23 cellular contexts compared by ENCODE assay signal in genomic region chr22:42332089-42332488, GRCh38.
DNase-seq lines count a peak whose midpoint lies in the region; FAIRE-seq and TF ChIP-seq lines count a peak whose summit lies in the region.
"Had no signal": no experiment of that assay in that cellular context is flagged by ENCODE, and none has a peak within 500 bp of the region (broad histone marks: within the 10 kb centered on the region; RNA-seq: fewer than 3 reads in every experiment).

No MANE protein-coding gene starts in this region.

- H3K9me3 ChIP-seq in BLaER1 treated with 17β-estradiol and CSF1 and Interleukin-3, amounts not matched to agents 10 nM and 100 nM (replicated peaks in 1 of 11) = no peaks in the 10 kb centered on the region
- H3K9me3 ChIP-seq in Loucy (ENCODE audit: insufficient read depth, low read depth, low read length) = no peaks in the 10 kb centered on the region
- H3K9me3 ChIP-seq: A549, BE2C had no signal

- H3K4me2 ChIP-seq in BLaER1 treated with 17β-estradiol and CSF1 and Interleukin-3, amounts not matched to agents 10 nM and 100 nM = peak overlapping the region in 8 of 11 experiments; percentile 53 to 94 (median 81); a peak in 10 of 22 replicates
- H3K4me2 ChIP-seq in Loucy (ENCODE audit: low read depth, low read length, poor library complexity, severe bottlenecking) = no peak overlapping the region
- H3K4me2 ChIP-seq: A549 had no signal

- no peak for FAIRE-seq in frontal cortex (lab: Jason Lieb, UNC)
- FAIRE-seq: A549, D721Med, GM12892 had no signal

- no peak for TF ChIP-seq CTCF in Loucy (conservative IDR thresholded peaks at IDR 0.05; ENCODE audit: low read length)
- TF ChIP-seq CTCF in brain (conservative IDR thresholded peaks at IDR 0.05) = no peak
- TF ChIP-seq CTCF in neural crest cell (conservative IDR thresholded peaks at IDR 0.05) = no peak

- no peak for DNase-seq in neural crest cell (ENCODE audit: low read depth, low spot score)
- no peak for DNase-seq in NCI-H2227 (lab: John Stamatoyannopoulos, UW; ENCODE audit: unreplicated experiment)
- DNase-seq in SK-N-DZ (ENCODE audit: low spot score) = no peak
- no peak for DNase-seq in frontal cortex (ENCODE audit: low spot score in 2 of 2)
- no peak for DNase-seq in SHP77 (lab: John Stamatoyannopoulos, UW)
- DNase-seq: 8988T; ACHN; AML-193; BE2C; CD4-positive, CD25-positive, alpha-beta regulatory T cell; CD8-positive, alpha-beta memory T cell; DMS 273 treated with DMSO at 0.1 percent for 48 hours; DMS79 treated with DMSO at 0.1 percent for 48 hours; GOT3; H7; HCEC 1CT had no signal

- peaks cover 4% of the 10 kb centered on the region for H3K27me3 Mint-ChIP-seq in brain
- no peaks in the 10 kb centered on the region for H3K27me3 Mint-ChIP-seq in neural crest cell (ENCODE audit: low read depth)
- H3K27me3 Mint-ChIP-seq: CD4-positive, CD25-positive, alpha-beta regulatory T cell had no signal

- peaks cover 77% of the 10 kb centered on the region for H3K4me1 Mint-ChIP-seq in brain
- peaks cover 13% of the 10 kb centered on the region for H3K4me1 Mint-ChIP-seq in neural crest cell

- H3K4me1 ChIP-seq in BLaER1 treated with 17β-estradiol and CSF1 and Interleukin-3, amounts not matched to agents 10 nM and 100 nM = peaks cover 26 to 90% (median 68%) of the 10 kb centered on the region in 10 experiments
- H3K4me1 ChIP-seq in Loucy (ENCODE audit: insufficient read depth, low read length, poor library complexity, severe bottlenecking) = peaks cover 61% of the 10 kb centered on the region
- H3K4me1 ChIP-seq: A549 had no signal

- peaks cover 0 to 89% (median 48%) of the 10 kb centered on the region in 11 experiments; a peak in 16 of 22 replicates for H4K20me1 ChIP-seq in BLaER1 treated with 17β-estradiol and CSF1 and Interleukin-3, amounts not matched to agents 10 nM and 100 nM
- H4K20me1 ChIP-seq in Loucy (ENCODE audit: insufficient read depth, low read length, poor library complexity, severe bottlenecking) = no peaks in the 10 kb centered on the region

- H2AFZ ChIP-seq in Loucy (ENCODE audit: low read length) = no peak overlapping the region

- no peak overlapping the region for H3K4me3 ChIP-seq in BLaER1 treated with 17β-estradiol and CSF1 and Interleukin-3, amounts not matched to agents 10 nM and 100 nM
- H3K4me3 ChIP-seq in Loucy (ENCODE audit: low read length, poor library complexity, severe bottlenecking) = no peak overlapping the region
- H3K4me3 ChIP-seq: A549 had no signal

- H3K36me3 ChIP-seq in BLaER1 treated with 17β-estradiol and CSF1 and Interleukin-3, amounts not matched to agents 10 nM and 100 nM = no peaks in the 10 kb centered on the region
- no peaks in the 10 kb centered on the region for H3K36me3 ChIP-seq in Loucy (ENCODE audit: insufficient read depth, low read length)
- H3K36me3 ChIP-seq: BE2C had no signal

- no peaks in the 10 kb centered on the region for H3K9me2 ChIP-seq in Loucy (replicated peaks; ENCODE audit: low read depth, low read length)

- H3K27ac ChIP-seq in BLaER1 treated with 17β-estradiol and CSF1 and Interleukin-3, amounts not matched to agents 10 nM and 100 nM = no peak overlapping the region
- H3K27ac ChIP-seq: A549, C4-2B had no signal

- no peaks in the 10 kb centered on the region for H3F3A ChIP-seq in Loucy (ENCODE audit: low read depth)

- no peak overlapping the region for H3K9ac ChIP-seq in BLaER1 treated with 17β-estradiol and CSF1 and Interleukin-3, amounts not matched to agents 10 nM and 100 nM
- H3K9ac ChIP-seq in Loucy (ENCODE audit: low read depth, low read length, poor library complexity, severe bottlenecking) = peak overlapping the region; percentile 41

- peak overlapping the region in 3 of 5 experiments; percentile 17 to 66 (median 24) for H3K27ac Mint-ChIP-seq in brain
- H3K27ac Mint-ChIP-seq in neural crest cell (ENCODE audit: unreplicated experiment) = peak overlapping the region; percentile 45

- H3K27me3 ChIP-seq in BLaER1 treated with 17β-estradiol and CSF1 and Interleukin-3, amounts not matched to agents 10 nM and 100 nM = peaks cover 0 to 19% (median 0%) of the 10 kb centered on the region in 11 experiments; a peak in 6 of 22 replicates
- H3K27me3 ChIP-seq in Loucy (ENCODE audit: insufficient read depth, low read length, poor library complexity, severe bottlenecking) = no peaks in the 10 kb centered on the region
- H3K27me3 ChIP-seq: BE2C had no signal

- peaks cover 36% of the 10 kb centered on the region for H3K79me2 ChIP-seq in Loucy (ENCODE audit: insufficient read depth, low read length)

- H3K36me3 Mint-ChIP-seq in brain (no peaks in the 10 kb centered on the region), neural crest cell (ENCODE audit: low read depth) (no peaks in the 10 kb centered on the region)
- H3K36me3 Mint-ChIP-seq: CD4-positive, CD25-positive, alpha-beta regulatory T cell; CD8-positive, alpha-beta memory T cell had no signal

- H3K9me3 Mint-ChIP-seq in brain = no peaks in the 10 kb centered on the region
- no peaks in the 10 kb centered on the region for H3K9me3 Mint-ChIP-seq in neural crest cell
- H3K9me3 Mint-ChIP-seq: CD4-positive, CD25-positive, alpha-beta regulatory T cell; CD8-positive, alpha-beta memory T cell had no signal

- no peak overlapping the region for H3K4me3 Mint-ChIP-seq in brain
- H3K4me3 Mint-ChIP-seq in neural crest cell = no peak overlapping the region
- H3K4me3 Mint-ChIP-seq: CD4-positive, CD25-positive, alpha-beta regulatory T cell had no signal
